28 cellular contexts compared by ENCODE assay signal in the genomic region with DNA sequence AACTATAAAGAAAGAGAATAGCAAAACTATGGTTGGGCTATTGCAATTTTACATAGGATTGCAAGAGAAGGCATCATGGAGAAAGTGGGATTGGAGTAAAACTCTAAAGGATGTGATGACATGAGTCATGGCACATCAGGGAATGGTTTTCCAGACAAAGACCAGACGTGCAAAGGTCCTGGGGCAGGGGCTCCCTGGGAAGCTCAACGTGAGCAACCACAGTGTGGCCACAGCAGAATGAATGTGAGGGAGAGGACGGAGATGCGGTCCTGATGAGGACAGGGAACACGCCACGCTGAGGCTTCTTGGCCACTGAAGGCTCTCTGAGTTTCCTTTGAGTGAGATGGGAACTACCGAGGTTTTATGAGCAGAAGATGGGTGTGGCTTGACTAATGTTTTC. TPM values are rescaled to one million over a fixed set of nuclear protein-coding genes. Genes with fewer than 3 reads are reported as not detected.
"Had no signal": no experiment of that assay in that cellular context is flagged by ENCODE, and none has a peak within 500 bp of the region (broad histone marks: within the 10 kb centered on the region; RNA-seq: fewer than 3 reads in every experiment).

No MANE protein-coding gene starts in this region.

- H3K27ac ChIP-seq: heart right ventricle, hepatocyte, left lung, lower lobe of right lung, neural progenitor cell, neutrophil, ovary, right atrium auricular region, right lobe of liver, skin epidermis, tibial nerve, upper lobe of left lung, vagina had no signal

- H3K4me3 Mint-ChIP-seq: mesothelial cell of epicardium; naive B cell; natural killer cell; nephron progenitor cell; neural progenitor cell; stimulated activated effector memory CD8-positive, alpha-beta T cell treated with anti-CD3 and anti-CD28 coated beads, Interleukin-12 subunit alpha, Interleukin-12 subunit beta, amount 100 ng/mL, for 72 hours; stimulated activated naive CD8-positive, alpha-beta T cell treated with anti-CD3 and anti-CD28 coated beads, Interleukin-15, Interleukin-2, amounts not matched to agents 100 ng/mL and 50 ng/mL, for 24 hours had no signal

- H3K9me3 Mint-ChIP-seq: natural killer cell had no signal

- H3K36me3 ChIP-seq: heart right ventricle, left lung, lower lobe of right lung, neural progenitor cell, neutrophil, ovary, right atrium auricular region, right lobe of liver, tibial nerve, upper lobe of left lung, vagina had no signal

- H3K27ac Mint-ChIP-seq: mesothelial cell of epicardium; natural killer cell; nephron progenitor cell; neural progenitor cell; stimulated activated effector memory CD8-positive, alpha-beta T cell treated with anti-CD3 and anti-CD28 coated beads, Interleukin-12 subunit alpha, Interleukin-12 subunit beta, amount 100 ng/mL, for 72 hours; stimulated activated naive CD8-positive, alpha-beta T cell treated with anti-CD3 and anti-CD28 coated beads, Interleukin-15, Interleukin-2, amounts not matched to agents 100 ng/mL and 50 ng/mL, for 24 hours had no signal

- H3K9me3 ChIP-seq: lower lobe of right lung, neutrophil, ovary, right atrium auricular region, right lobe of liver, upper lobe of left lung, vagina had no signal

- H3K4me1 ChIP-seq: heart right ventricle, left lung, lower lobe of right lung, neural progenitor cell, right atrium auricular region, right lobe of liver, tibial nerve, upper lobe of left lung, vagina had no signal

- H3K27me3 ChIP-seq: hepatocyte, neutrophil, ovary, right atrium auricular region, right lobe of liver, tibial nerve, upper lobe of left lung, vagina had no signal

- DNase-seq: heart right ventricle; left lung; lower lobe of right lung; mammary epithelial cell; mesenchymal stem cell; naive B cell; natural killer cell; nephron progenitor cell; occipital lobe; ovary; stimulated activated CD4-positive, alpha-beta T cell treated with anti-CD3 and anti-CD28 coated beads, Interleukin-4, amount 100 ng/mL, for 24 hours; stimulated activated naive CD4-positive, alpha-beta T cell; substantia nigra; upper lobe of left lung had no signal

- H3K27me3 Mint-ChIP-seq: naive B cell; stimulated activated naive CD8-positive, alpha-beta T cell treated with anti-CD3 and anti-CD28 coated beads, Interleukin-15, Interleukin-2, amounts not matched to agents 100 ng/mL and 50 ng/mL, for 24 hours had no signal

- H3K36me3 Mint-ChIP-seq: naive B cell; natural killer cell; stimulated activated effector memory CD8-positive, alpha-beta T cell treated with anti-CD3 and anti-CD28 coated beads, Interleukin-12 subunit alpha, Interleukin-12 subunit beta, amount 100 ng/mL, for 72 hours had no signal

- H3K4me3 ChIP-seq: heart right ventricle, hepatocyte, left lung, lower lobe of right lung, neural progenitor cell, ovary, right atrium auricular region, right lobe of liver, skin epidermis, tibial nerve, upper lobe of left lung, vagina had no signal

- ATAC-seq: heart right ventricle; left lung; lower lobe of right lung; natural killer cell; right lobe of liver; stimulated activated effector memory CD8-positive, alpha-beta T cell treated with anti-CD3 and anti-CD28 coated beads, Interleukin-12 subunit alpha, Interleukin-12 subunit beta, amount 100 ng/mL, for 72 hours had no signal

- H3K4me1 Mint-ChIP-seq: mesothelial cell of epicardium; naive B cell; natural killer cell; stimulated activated effector memory CD8-positive, alpha-beta T cell treated with anti-CD3 and anti-CD28 coated beads, Interleukin-12 subunit alpha, Interleukin-12 subunit beta, amount 100 ng/mL, for 72 hours had no signal

RNA-seq across cellular contexts. Expression of gene FZD10, which starts 38.2 kb away (rescaled TPM):
- total RNA-seq: liver, mononuclear cell, natural killer cell, pulmonary artery endothelial cell, right lobe of liver had no signal
- polyA plus RNA-seq: mammary epithelial cell had no signal
